11 cellular contexts compared by ENCODE assay signal in genomic region chr17:63641678-63642077, GRCh38. TPM values are rescaled to one million over a fixed set of nuclear protein-coding genes. Genes with fewer than 3 reads are reported as not detected.
DNase-seq lines count a peak whose midpoint lies in the region; ATAC-seq and TF ChIP-seq lines count a peak whose summit lies in the region.
"Had no signal": no experiment of that assay in that cellular context is flagged by ENCODE, and none has a peak within 500 bp of the region (broad histone marks: within the 10 kb centered on the region; RNA-seq: fewer than 3 reads in every experiment).

No MANE protein-coding gene starts in this region.

- H3K27ac Mint-ChIP-seq in natural killer cell, result no peak overlapping the region
- no peak overlapping the region for H3K27ac Mint-ChIP-seq in natural killer cell treated with Interleukin-12 subunit alpha and Interleukin-12 subunit beta and Interleukin-15 and Interleukin-18, amount 100 ng/mL, for 72 hours
- H3K27ac Mint-ChIP-seq in effector memory CD8-positive, alpha-beta T cell, result peak overlapping the region in 1 of 2 donors; percentile 15
- peak overlapping the region in 1 of 7 donors; percentile 83 for H3K27ac Mint-ChIP-seq in CD4-positive, alpha-beta memory T cell
- no peak overlapping the region for H3K27ac Mint-ChIP-seq in CD8-positive, alpha-beta T cell

- no peak overlapping the region for H3K4me3 Mint-ChIP-seq in natural killer cell
- no peak overlapping the region for H3K4me3 Mint-ChIP-seq in natural killer cell treated with Interleukin-12 subunit alpha and Interleukin-12 subunit beta and Interleukin-15 and Interleukin-18, amount 100 ng/mL, for 72 hours
- H3K4me3 Mint-ChIP-seq in effector memory CD8-positive, alpha-beta T cell, result no peak overlapping the region
- H3K4me3 Mint-ChIP-seq in CD4-positive, alpha-beta memory T cell, result no peak overlapping the region
- H3K4me3 Mint-ChIP-seq in CD8-positive, alpha-beta T cell, result no peak overlapping the region
- H3K4me3 Mint-ChIP-seq: neural crest cell had no signal

- ATAC-seq in natural killer cell (peak; percentile 29 to 72 (median 31)), mucosa of descending colon (peak; percentile 57), GM18505 (IDR thresholded peaks at IDR 0.05; ENCODE audit: unreplicated experiment) (no peak)
- no peak for ATAC-seq in natural killer cell treated with Interleukin-12 subunit alpha and Interleukin-12 subunit beta and Interleukin-15 and Interleukin-18, amount 100 ng/mL, for 72 hours
- peak; percentile 31 for ATAC-seq in effector memory CD8-positive, alpha-beta T cell (replicated peaks)
- no peak for ATAC-seq in CD8-positive, alpha-beta T cell

- CTCF ChIA-PET in CD4-positive, alpha-beta memory T cell (lab: Charles Lee; ENCODE audit: partially characterized antibody), result interaction anchor here (1.1 to 1.5 kb wide), 2 partner anchors 33 to 68 kb away, joined by 3 to 4 read pairs; no protein-coding TSS in a partner anchor
- CTCF ChIA-PET in CD8-positive, alpha-beta T cell (lab: Charles Lee), result no interaction called here

- peaks cover under 1% of the 10 kb centered on the region for H3K36me3 Mint-ChIP-seq in natural killer cell
- peaks cover under 1% of the 10 kb centered on the region for H3K36me3 Mint-ChIP-seq in natural killer cell treated with Interleukin-12 subunit alpha and Interleukin-12 subunit beta and Interleukin-15 and Interleukin-18, amount 100 ng/mL, for 72 hours
- peaks cover 12% of the 10 kb centered on the region for H3K36me3 Mint-ChIP-seq in effector memory CD8-positive, alpha-beta T cell (ENCODE audit: insufficient read depth)
- H3K36me3 Mint-ChIP-seq in CD4-positive, alpha-beta memory T cell, result peaks cover 25 to 54% of the 10 kb centered on the region in 2 donors
- H3K36me3 Mint-ChIP-seq in CD8-positive, alpha-beta T cell, result peaks cover 62% of the 10 kb centered on the region

- POLR2A ChIA-PET in CD4-positive, alpha-beta memory T cell (lab: Charles Lee; ENCODE audit: partially characterized antibody), result no interaction called here
- POLR2A ChIA-PET in CD8-positive, alpha-beta T cell (lab: Charles Lee), result no interaction called here

- DNase-seq in natural killer cell (no peak), mucosa of descending colon (peak in 1 of 3 donors; percentile 49), NCI-H748 (lab: John Stamatoyannopoulos, UW; ENCODE audit: unreplicated experiment) (no peak)
- DNase-seq in natural killer cell treated with Interleukin-12 subunit alpha and Interleukin-12 subunit beta and Interleukin-15 and Interleukin-18, amount 100 ng/mL, for 72 hours (ENCODE audit: low spot score), result no peak
- no peak for DNase-seq in effector memory CD8-positive, alpha-beta T cell
- DNase-seq in CD4-positive, alpha-beta memory T cell, result no peak
- DNase-seq in CD8-positive, alpha-beta T cell, result no peak
- DNase-seq: activated CD4-positive, CD25-positive, alpha-beta regulatory T cell treated with anti-CD3 and anti-CD28 coated beads, Interleukin-2, amount 50 U/mL, for 72 hours; HCEC 1CT had no signal

- intact Hi-C loops in natural killer cell (cut with micrococcal nuclease) (no loop called here), mucosa of descending colon (cut with DNase I, micrococcal nuclease) (no loop called here)
- intact Hi-C loops in CD4-positive, alpha-beta memory T cell (cut with micrococcal nuclease), result no loop called here
- intact Hi-C loops in CD8-positive, alpha-beta T cell (cut with DNase I, micrococcal nuclease), result no loop called here

- H3K4me1 ChIP-seq in mucosa of descending colon (ENCODE audit: low read depth), result no peaks in the 10 kb centered on the region
- H3K4me1 ChIP-seq in CD4-positive, alpha-beta memory T cell (ENCODE audit: insufficient read depth, low read length), result peaks cover 12% of the 10 kb centered on the region
- H3K4me1 ChIP-seq in CD8-positive, alpha-beta T cell (ENCODE audit: insufficient read depth, low read length), result peaks cover 11% of the 10 kb centered on the region

- H3K9me3 ChIP-seq in mucosa of descending colon, result no peaks in the 10 kb centered on the region
- no peaks in the 10 kb centered on the region for H3K9me3 ChIP-seq in CD4-positive, alpha-beta memory T cell (ENCODE audit: control insufficient read depth in 1 of 2, low read length in 2 of 2)
- H3K9me3 ChIP-seq in CD8-positive, alpha-beta T cell (ENCODE audit: low read length), result no peaks in the 10 kb centered on the region

- no peak overlapping the region for H3K27ac ChIP-seq in CD4-positive, alpha-beta memory T cell (ENCODE audit: low read depth, low read length)
- H3K27ac ChIP-seq in CD8-positive, alpha-beta T cell (ENCODE audit: low read depth, low read length), result no peak overlapping the region

- no peak for TF ChIP-seq POLR2A in GM18505 (IDR thresholded peaks at IDR 0.05; ENCODE audit: borderline replicate concordance, extremely low read depth, insufficient read depth, insufficient read length)

- no peaks in the 10 kb centered on the region for H3K9me3 Mint-ChIP-seq in natural killer cell
- no peaks in the 10 kb centered on the region for H3K9me3 Mint-ChIP-seq in natural killer cell treated with Interleukin-12 subunit alpha and Interleukin-12 subunit beta and Interleukin-15 and Interleukin-18, amount 100 ng/mL, for 72 hours
- H3K9me3 Mint-ChIP-seq in effector memory CD8-positive, alpha-beta T cell, result no peaks in the 10 kb centered on the region
- no peaks in the 10 kb centered on the region for H3K9me3 Mint-ChIP-seq in CD4-positive, alpha-beta memory T cell
- H3K9me3 Mint-ChIP-seq in CD8-positive, alpha-beta T cell, result no peaks in the 10 kb centered on the region
- H3K9me3 Mint-ChIP-seq: neural crest cell had no signal

- no peaks in the 10 kb centered on the region for H3K27me3 ChIP-seq in CD4-positive, alpha-beta memory T cell (ENCODE audit: insufficient read depth, low read length)
- H3K27me3 ChIP-seq in CD8-positive, alpha-beta T cell (ENCODE audit: insufficient read depth, low read length), result no peaks in the 10 kb centered on the region

- TF ChIP-seq CTCF in natural killer cell (IDR thresholded peaks at IDR 0.05), result no peak
- no peak for TF ChIP-seq CTCF in mucosa of descending colon (IDR thresholded peaks at IDR 0.05)
- no peak for TF ChIP-seq CTCF in CD8-positive, alpha-beta T cell (IDR thresholded peaks at IDR 0.05)

- H3K4me1 Mint-ChIP-seq in natural killer cell, result peaks cover 11 to 26% of the 10 kb centered on the region in 2 donors
- H3K4me1 Mint-ChIP-seq in natural killer cell treated with Interleukin-12 subunit alpha and Interleukin-12 subunit beta and Interleukin-15 and Interleukin-18, amount 100 ng/mL, for 72 hours (ENCODE audit: low read depth in 2 of 2), result peaks cover 5 to 15% of the 10 kb centered on the region in 2 donors
- peaks cover 9 to 19% of the 10 kb centered on the region in 2 donors for H3K4me1 Mint-ChIP-seq in effector memory CD8-positive, alpha-beta T cell (ENCODE audit: low read depth in 2 of 2)
- H3K4me1 Mint-ChIP-seq in CD4-positive, alpha-beta memory T cell, result peaks cover 9 to 18% (median 15%) of the 10 kb centered on the region in 4 donors
- peaks cover 30% of the 10 kb centered on the region for H3K4me1 Mint-ChIP-seq in CD8-positive, alpha-beta T cell (ENCODE audit: low read depth)
- H3K4me1 Mint-ChIP-seq: neural crest cell had no signal

- no peaks in the 10 kb centered on the region for H3K36me3 ChIP-seq in mucosa of descending colon (ENCODE audit: low read depth)
- H3K36me3 ChIP-seq in CD4-positive, alpha-beta memory T cell (ENCODE audit: insufficient read depth, low read length), result peaks cover 22% of the 10 kb centered on the region
- H3K36me3 ChIP-seq in CD8-positive, alpha-beta T cell (ENCODE audit: insufficient read depth, low read length), result peaks cover 11% of the 10 kb centered on the region

- H3K27me3 Mint-ChIP-seq in natural killer cell (ENCODE audit: low read depth in 2 of 2), result no peaks in the 10 kb centered on the region
- no peaks in the 10 kb centered on the region for H3K27me3 Mint-ChIP-seq in natural killer cell treated with Interleukin-12 subunit alpha and Interleukin-12 subunit beta and Interleukin-15 and Interleukin-18, amount 100 ng/mL, for 72 hours
- H3K27me3 Mint-ChIP-seq in effector memory CD8-positive, alpha-beta T cell, result no peaks in the 10 kb centered on the region
- H3K27me3 Mint-ChIP-seq in CD4-positive, alpha-beta memory T cell, result no peaks in the 10 kb centered on the region
- no peaks in the 10 kb centered on the region for H3K27me3 Mint-ChIP-seq in CD8-positive, alpha-beta T cell (ENCODE audit: low read depth)

- H3K4me3 ChIP-seq in mucosa of descending colon, result no peak overlapping the region
- no peak overlapping the region for H3K4me3 ChIP-seq in CD4-positive, alpha-beta memory T cell (ENCODE audit: low read length in 2 of 2)
- no peak overlapping the region for H3K4me3 ChIP-seq in CD8-positive, alpha-beta T cell (ENCODE audit: low read depth, low read length)

RNA-seq across cellular contexts. Expression of gene MAP3K3, which starts 19.5 kb away (rescaled TPM):
- total RNA-seq in natural killer cell (10 to 100 TPM; 82.0 to 89.2 (median 88.5) TPM), mucosa of descending colon (10 to 100 TPM; 13.0 to 54.7 (median 18.5) TPM)
- total RNA-seq in natural killer cell treated with Interleukin-12 subunit alpha and Interleukin-12 subunit beta and Interleukin-15 and Interleukin-18, amount 100 ng/mL, for 72 hours, result 10 to 100 TPM; 38.2 to 52.0 TPM
- total RNA-seq in CD4-positive, alpha-beta memory T cell, result 10 to 100 TPM; 98.5 to 98.8 TPM
- 10 to 100 TPM; 29.5 to 50.8 TPM for polyA plus RNA-seq in CD4-positive, alpha-beta memory T cell
- 10 to 100 TPM; 72.9 to 74.5 TPM for total RNA-seq in CD8-positive, alpha-beta T cell

RNA-seq across cellular contexts. Expression of gene TACO1, which starts 41.0 kb away (rescaled TPM):
- total RNA-seq in natural killer cell, result 10 to 100 TPM in 1 of 3 donors, 1 to 10 TPM in 2; 7.1 to 10.9 (median 9.2) TPM
- 10 to 100 TPM; 21.0 to 26.7 TPM for total RNA-seq in natural killer cell treated with Interleukin-12 subunit alpha and Interleukin-12 subunit beta and Interleukin-15 and Interleukin-18, amount 100 ng/mL, for 72 hours
- total RNA-seq in mucosa of descending colon, result 10 to 100 TPM; 21.7 to 34.4 (median 29.7) TPM
- 10 to 100 TPM; 17.7 to 20.3 TPM for total RNA-seq in CD4-positive, alpha-beta memory T cell
- 10 to 100 TPM; 21.8 to 22.8 TPM for polyA plus RNA-seq in CD4-positive, alpha-beta memory T cell
- total RNA-seq in CD8-positive, alpha-beta T cell, result 10 to 100 TPM; 13.7 to 15.9 TPM

RNA-seq across cellular contexts. Expression of gene LIMD2, which starts 58.2 kb away (rescaled TPM):
- total RNA-seq in natural killer cell (100 to 1,000 TPM; 513 to 546 (median 524) TPM), mucosa of descending colon (10 to 100 TPM in 1 of 3 donors, 1 to 10 TPM in 2; 5.6 to 13.2 (median 8.4) TPM)
- 100 to 1,000 TPM; 114 to 185 TPM for total RNA-seq in natural killer cell treated with Interleukin-12 subunit alpha and Interleukin-12 subunit beta and Interleukin-15 and Interleukin-18, amount 100 ng/mL, for 72 hours
- 100 to 1,000 TPM; 724 to 755 TPM for total RNA-seq in CD4-positive, alpha-beta memory T cell
- 100 to 1,000 TPM; 347 to 569 TPM for polyA plus RNA-seq in CD4-positive, alpha-beta memory T cell
- 100 to 1,000 TPM; 828 to 849 TPM for total RNA-seq in CD8-positive, alpha-beta T cell

Comparison
In these comparisons a context has a peak if more than half of its experiments do, and no peak if none do; other contexts are left out.
1. ATAC-seq: peak in natural killer cell (3 of 3), effector memory CD8-positive, alpha-beta T cell (single experiment) and mucosa of descending colon (single experiment); none in natural killer cell treated with Interleukin-12 subunit alpha and Interleukin-12 subunit beta and Interleukin-15 and Interleukin-18, amount 100 ng/mL, for 72 hours (0 of 2), GM18505 (single experiment) and CD8-positive, alpha-beta T cell (single experiment).
2. RNA of gene LIMD2, which starts 58.2 kb away (total RNA-seq): 828 to 849 TPM in CD8-positive, alpha-beta T cell, 724 to 755 TPM in CD4-positive, alpha-beta memory T cell, 513 to 546 TPM in natural killer cell and 114 to 185 TPM in natural killer cell treated with Interleukin-12 subunit alpha and Interleukin-12 subunit beta and Interleukin-15 and Interleukin-18, amount 100 ng/mL, for 72 hours; 5.6 to 13.2 TPM in mucosa of descending colon; every median in the first group is over 4 times any median in the second.